8 cellular contexts compared by ENCODE assay signal in the genomic region with DNA sequence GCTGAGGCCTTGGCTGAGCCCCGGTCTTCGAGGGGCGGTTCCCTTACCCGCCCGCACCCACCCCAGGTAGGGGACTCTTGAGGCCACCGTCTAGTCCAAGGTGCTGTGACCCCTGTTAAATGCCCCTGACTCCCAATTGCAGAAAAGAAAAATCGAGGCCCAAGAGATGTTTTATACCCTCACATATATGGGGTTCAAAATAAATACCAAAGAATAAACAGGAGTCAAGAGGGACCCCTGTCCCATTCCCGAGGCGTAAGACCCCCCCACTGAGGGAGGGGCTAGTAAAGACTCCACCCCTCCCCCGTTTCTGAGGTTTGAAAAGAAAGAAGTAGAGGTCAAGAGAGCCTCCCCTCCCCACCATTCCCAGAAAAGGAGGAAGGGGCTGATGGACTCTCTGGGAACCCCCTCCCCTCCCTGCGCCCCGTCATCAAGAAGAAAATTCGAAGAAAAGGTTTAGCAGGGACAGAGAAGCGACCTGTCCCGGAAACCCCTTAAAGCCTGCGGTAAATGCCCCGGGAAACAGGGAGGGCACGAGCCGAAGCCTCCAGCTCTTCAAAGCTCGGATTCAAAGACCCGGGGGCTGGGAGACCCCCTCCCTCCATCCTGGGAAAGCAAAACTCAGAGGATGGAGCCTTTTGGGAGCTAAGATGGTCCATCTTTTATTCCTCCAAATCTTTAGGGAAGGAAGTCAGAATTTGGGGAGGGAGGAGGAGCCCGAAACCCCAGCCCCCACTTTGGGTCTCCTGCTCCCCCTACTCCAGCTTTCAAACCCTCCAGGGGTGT. TPM values are rescaled to one million over a fixed set of nuclear protein-coding genes. Genes with fewer than 3 reads are reported as not detected.
A peak's percentile ranks its signal among the peaks of the same experiment; 100 is the strongest.
DNase-seq lines count a peak whose midpoint lies in the region; ATAC-seq and TF ChIP-seq lines count a peak whose summit lies in the region.

No MANE protein-coding gene starts in this region.

- H3K4me1 Mint-ChIP-seq in natural killer cell treated with Interleukin-12 subunit alpha and Interleukin-12 subunit beta and Interleukin-15 and Interleukin-18, amount 100 ng/mL, for 72 hours (ENCODE audit: low read depth in 2 of 2) = peaks cover 16 to 22% of the 10 kb centered on the region in 2 donors

- peak overlapping the region; percentile 84 for H3K4me3 Mint-ChIP-seq in natural killer cell treated with Interleukin-12 subunit alpha and Interleukin-12 subunit beta and Interleukin-15 and Interleukin-18, amount 100 ng/mL, for 72 hours

- H3K9me3 ChIP-seq in ES-I3 (ENCODE audit: control insufficient read depth, insufficient read depth, low read length) = no peaks in the 10 kb centered on the region

- H3K4me1 ChIP-seq in ES-I3 (ENCODE audit: insufficient read depth, low read length) = no peaks in the 10 kb centered on the region; the same call in 1 of the 2 replicates
- H3K4me1 ChIP-seq in KMS-11 (ENCODE audit: low read depth, poor library complexity, severe bottlenecking) = peaks cover 8% of the 10 kb centered on the region

- no peaks in the 10 kb centered on the region for H3K9me3 Mint-ChIP-seq in natural killer cell treated with Interleukin-12 subunit alpha and Interleukin-12 subunit beta and Interleukin-15 and Interleukin-18, amount 100 ng/mL, for 72 hours

- peaks cover 27% of the 10 kb centered on the region for H3K27me3 ChIP-seq in KMS-11 (ENCODE audit: insufficient read depth, low read depth)

- peak overlapping the region; percentile 78 for H3K9ac ChIP-seq in ES-I3 (ENCODE audit: low read depth, low read length)
- H3K9ac ChIP-seq in KMS-11 = peak overlapping the region; percentile 55; the same call in 1 of the 2 replicates

- peak; percentile 9 for ATAC-seq in GM21576 (IDR thresholded peaks at IDR 0.05; ENCODE audit: unreplicated experiment)
- no peak for ATAC-seq in natural killer cell treated with Interleukin-12 subunit alpha and Interleukin-12 subunit beta and Interleukin-15 and Interleukin-18, amount 100 ng/mL, for 72 hours

- no peak overlapping the region for H3K4me3 ChIP-seq in KMS-11 (IDR thresholded peaks at IDR 0.05; ENCODE audit: insufficient read depth, low read depth, low read length)

- peak; percentile 61 for TF ChIP-seq POLR2A in erythroblast (IDR thresholded peaks at IDR 0.05; ENCODE audit: low read length)

- H2AFZ ChIP-seq in KMS-11 (ENCODE audit: low read depth) = peak overlapping the region; percentile 77

- H3K27ac ChIP-seq in KMS-11 = peak overlapping the region; percentile 51

- H4K20me1 ChIP-seq in KMS-11 (ENCODE audit: insufficient read depth) = no peaks in the 10 kb centered on the region

- H3K27me3 Mint-ChIP-seq in natural killer cell treated with Interleukin-12 subunit alpha and Interleukin-12 subunit beta and Interleukin-15 and Interleukin-18, amount 100 ng/mL, for 72 hours = peaks cover 0 to 7% of the 10 kb centered on the region in 2 donors

- H3K79me2 ChIP-seq in KMS-11 (ENCODE audit: insufficient read depth, low read depth) = no peaks in the 10 kb centered on the region; the same call in 1 of the 2 replicates

- DNase-seq in activated CD4-positive, alpha-beta T cell treated with anti-CD3 and anti-CD28 coated beads for 48 hours = peak; percentile 23
- DNase-seq in erythroblast (lab: John Stamatoyannopoulos, UW) (no peak), posterior vena cava (ENCODE audit: low spot score) (no peak), LoVo (ENCODE audit: low spot score) (no peak)
- no peak for DNase-seq in natural killer cell treated with Interleukin-12 subunit alpha and Interleukin-12 subunit beta and Interleukin-15 and Interleukin-18, amount 100 ng/mL, for 72 hours (ENCODE audit: low spot score)

- peak overlapping the region; percentile 90 for H3K4me2 ChIP-seq in KMS-11

- no peaks in the 10 kb centered on the region for H3K36me3 ChIP-seq in ES-I3 (ENCODE audit: insufficient read depth, low read length)
- H3K36me3 ChIP-seq in KMS-11 (ENCODE audit: insufficient read depth) = no peaks in the 10 kb centered on the region

- intact Hi-C loops in posterior vena cava (cut with DNase I) = loop anchor here in 1 of 2 donors (10.0 kb wide), 1 partner anchor 50 kb away; a partner anchor contains a TSS

- H3K36me3 Mint-ChIP-seq in natural killer cell treated with Interleukin-12 subunit alpha and Interleukin-12 subunit beta and Interleukin-15 and Interleukin-18, amount 100 ng/mL, for 72 hours = no peaks in the 10 kb centered on the region

- no peak for TF ChIP-seq CTCF in KMS-11 (conservative IDR thresholded peaks at IDR 0.05; ENCODE audit: low read depth, low read length)

- H3K27ac Mint-ChIP-seq in natural killer cell treated with Interleukin-12 subunit alpha and Interleukin-12 subunit beta and Interleukin-15 and Interleukin-18, amount 100 ng/mL, for 72 hours = peak overlapping the region; percentile 61 to 97

RNA-seq across cellular contexts. Expression of gene RAB3A, which starts 0.7 kb away (rescaled TPM):
- 1 to 10 TPM; 3.9 to 5.1 TPM for total RNA-seq in natural killer cell treated with Interleukin-12 subunit alpha and Interleukin-12 subunit beta and Interleukin-15 and Interleukin-18, amount 100 ng/mL, for 72 hours
- total RNA-seq in posterior vena cava = 1 to 10 TPM; 1.9 to 2.9 TPM

RNA-seq across cellular contexts. Expression of gene MPV17L2, which starts 11.6 kb away (rescaled TPM):
- total RNA-seq in natural killer cell treated with Interleukin-12 subunit alpha and Interleukin-12 subunit beta and Interleukin-15 and Interleukin-18, amount 100 ng/mL, for 72 hours = 10 to 100 TPM; 17.4 to 34.2 TPM
- total RNA-seq in posterior vena cava = 1 to 10 TPM; 6.1 to 6.6 TPM

RNA-seq across cellular contexts. Expression of gene PDE4C, which starts 21.7 kb away (rescaled TPM):
- total RNA-seq in natural killer cell treated with Interleukin-12 subunit alpha and Interleukin-12 subunit beta and Interleukin-15 and Interleukin-18, amount 100 ng/mL, for 72 hours = 1 to 10 TPM in 1 of 2 donors, under 1 TPM in 1; 0.22 to 1.4 TPM
- 1 to 10 TPM in 1 of 2 donors, under 1 TPM in 1; 0.90 to 1.1 TPM for total RNA-seq in posterior vena cava

RNA-seq across cellular contexts. Expression of gene IFI30, which starts 31.0 kb away (rescaled TPM):
- 100 to 1,000 TPM in 1 of 2 donors, 10 to 100 TPM in 1; 76.2 to 139 TPM for total RNA-seq in natural killer cell treated with Interleukin-12 subunit alpha and Interleukin-12 subunit beta and Interleukin-15 and Interleukin-18, amount 100 ng/mL, for 72 hours
- total RNA-seq in posterior vena cava = 10 to 100 TPM; 60.7 to 76.7 TPM

RNA-seq across cellular contexts. Expression of gene PIK3R2, which starts 51.6 kb away (rescaled TPM):
- total RNA-seq in natural killer cell treated with Interleukin-12 subunit alpha and Interleukin-12 subunit beta and Interleukin-15 and Interleukin-18, amount 100 ng/mL, for 72 hours = 10 to 100 TPM; 12.6 to 20.1 TPM
- 10 to 100 TPM; 11.5 to 13.0 TPM for total RNA-seq in posterior vena cava
